8 cellular contexts compared by ENCODE assay signal in genomic region chrX:51892921-51893745, GRCh38. TPM values are rescaled to one million over a fixed set of nuclear protein-coding genes. Genes with fewer than 3 reads are reported as not detected.
DNase-seq lines count a peak whose midpoint lies in the region; ATAC-seq and TF ChIP-seq lines count a peak whose summit lies in the region.

Gene MAGED1, plus strand, starts transcription at chrX:51893623. Its CDS starts 682 bp downstream, at chrX:51894305.

- no peak for TF ChIP-seq CTCF in AG10803 (conservative IDR thresholded peaks at IDR 0.05; ENCODE audit: low read length)

- H3K36me3 ChIP-seq in effector memory CD4-positive, alpha-beta T cell (ENCODE audit: control insufficient read depth, insufficient read depth, low read length): peaks cover 2% of the 10 kb centered on the region

- H3K4me1 ChIP-seq in effector memory CD4-positive, alpha-beta T cell (ENCODE audit: control insufficient read depth, insufficient read depth, low read length, poor library complexity, severe bottlenecking): peaks cover 3% of the 10 kb centered on the region

- H3K4me3 ChIP-seq in AG10803 (ENCODE audit: low read length): peak within 1 kb of the TSS; percentile 82
- peak within 1 kb of the TSS; percentile 68 for H3K4me3 ChIP-seq in effector memory CD4-positive, alpha-beta T cell (ENCODE audit: insufficient read depth, low read depth, low read length, poor library complexity, severe bottlenecking)

- H3K27me3 ChIP-seq in effector memory CD4-positive, alpha-beta T cell (replicated peaks; ENCODE audit: control insufficient read depth, insufficient read depth, low read length, poor library complexity, severe bottlenecking): no peaks in the 10 kb centered on the region

- ATAC-seq in GM19025 (IDR thresholded peaks at IDR 0.05; ENCODE audit: low read depth, unreplicated experiment): peak; percentile 79
- peak; percentile 76 for ATAC-seq in HG03354 (IDR thresholded peaks at IDR 0.05; ENCODE audit: poor library complexity, severe bottlenecking, unreplicated experiment)

- H3K9me3 ChIP-seq in effector memory CD4-positive, alpha-beta T cell (ENCODE audit: control insufficient read depth, low read length): no peaks in the 10 kb centered on the region

- peak; percentile 91 for DNase-seq in AG10803 (ENCODE audit: low read depth)
- DNase-seq in NCI-H69 (lab: John Stamatoyannopoulos, UW): peak; percentile 94
- DNase-seq in activated CD8-positive, alpha-beta memory T cell treated with anti-CD3 and anti-CD28 coated beads for 4 hours (ENCODE audit: low read depth in 2 of 2): peak; percentile 42 to 52
- DNase-seq in effector memory CD4-positive, alpha-beta T cell: peak; percentile 42 to 58 (median 57)
- DNase-seq in lung microvascular endothelial cell (ENCODE audit: low read depth in 2 of 2): peak; percentile 94 to 97
- peak; percentile 53 to 72 (median 70) for DNase-seq in stimulated activated CD4-positive, alpha-beta T cell treated with anti-CD3 and anti-CD28 coated beads, TNF-alpha, amount 100 ng/mL, for 48 hours (ENCODE audit: low read depth in 3 of 3)

- H3K27ac ChIP-seq in effector memory CD4-positive, alpha-beta T cell (ENCODE audit: insufficient read depth, low read length, poor library complexity, severe bottlenecking): no peak within 1 kb of the TSS

RNA-seq across cellular contexts. Expression of gene MAGED1, which starts in this region (rescaled TPM):
- 41.3 and 51.4 TPM in 2 replicates for total RNA-seq in lung microvascular endothelial cell
